Comparison of ENCODE assay signal across 8 cellular contexts in genomic region chr1:19311503-19311930, GRCh38. TPM values are rescaled to one million over a fixed set of nuclear protein-coding genes. Genes with fewer than 3 reads are reported as not detected.
DNase-seq lines count a peak whose midpoint lies in the region; ATAC-seq and TF ChIP-seq lines count a peak whose summit lies in the region.

No MANE protein-coding gene starts in this region.

- intact Hi-C loops in CD4-positive, alpha-beta memory T cell (cut with micrococcal nuclease): loop anchor here (5.0 kb wide), 1 partner anchor 176 kb away; the partner anchor contains the start of gene CAPZB

- peak in 2 of 5 donors; percentile 29 for DNase-seq in CD4-positive, alpha-beta memory T cell
- DNase-seq in H7: peak; percentile 81
- DNase-seq in RWPE1 (ENCODE audit: low spot score): no peak
- no peak for DNase-seq in natural killer cell treated with Interleukin-12 subunit alpha and Interleukin-12 subunit beta and Interleukin-15 and Interleukin-18, amount 100 ng/mL, for 72 hours (ENCODE audit: low spot score)
- DNase-seq in dermis blood vessel endothelial cell: no peak
- DNase-seq in NK-92 (lab: John Stamatoyannopoulos, UW; ENCODE audit: unreplicated experiment): no peak
- no peak for DNase-seq in foreskin melanocyte

- H3K9me3 Mint-ChIP-seq in CD4-positive, alpha-beta memory T cell: peaks cover 0 to 11% (median 0%) of the 10 kb centered on the region in 8 donors
- no peaks in the 10 kb centered on the region for H3K9me3 Mint-ChIP-seq in natural killer cell treated with Interleukin-12 subunit alpha and Interleukin-12 subunit beta and Interleukin-15 and Interleukin-18, amount 100 ng/mL, for 72 hours

- POLR2A ChIA-PET in CD4-positive, alpha-beta memory T cell (lab: Charles Lee; ENCODE audit: partially characterized antibody): interaction anchor here (0.6 to 1.1 kb wide), 3 partner anchors 17 to 397 kb away, joined by 3 to 4 read pairs (median 3); no protein-coding TSS in a partner anchor
- POLR2A ChIA-PET in RWPE1 (lab: Yijun Ruan, JAX; ENCODE audit: low non-redundant PET): interaction anchor here (0.5 to 1.5 kb wide), 4 partner anchors 19 to 341 kb away, joined by 3 to 4 read pairs (median 3); partner anchors contain the start of genes EMC1 and MRTO4

- H3K27me3 Mint-ChIP-seq in CD4-positive, alpha-beta memory T cell: no peaks in the 10 kb centered on the region
- no peaks in the 10 kb centered on the region for H3K27me3 Mint-ChIP-seq in natural killer cell treated with Interleukin-12 subunit alpha and Interleukin-12 subunit beta and Interleukin-15 and Interleukin-18, amount 100 ng/mL, for 72 hours

- peaks cover 28 to 54% (median 35%) of the 10 kb centered on the region in 4 donors for H3K4me1 Mint-ChIP-seq in CD4-positive, alpha-beta memory T cell
- peaks cover 33 to 36% of the 10 kb centered on the region in 2 donors for H3K4me1 Mint-ChIP-seq in natural killer cell treated with Interleukin-12 subunit alpha and Interleukin-12 subunit beta and Interleukin-15 and Interleukin-18, amount 100 ng/mL, for 72 hours (ENCODE audit: low read depth in 2 of 2)

- no peaks in the 10 kb centered on the region for H3K9me3 ChIP-seq in CD4-positive, alpha-beta memory T cell (ENCODE audit: control insufficient read depth in 1 of 2, low read length in 2 of 2)
- no peaks in the 10 kb centered on the region for H3K9me3 ChIP-seq in endocrine pancreas (ENCODE audit: control insufficient read depth, low read length)

- H3K9ac ChIP-seq in endocrine pancreas (ENCODE audit: control insufficient read depth, insufficient read depth, low read length): peak overlapping the region; percentile 56

- H3K36me3 Mint-ChIP-seq in CD4-positive, alpha-beta memory T cell: peaks cover 13 to 25% of the 10 kb centered on the region in 2 donors
- H3K36me3 Mint-ChIP-seq in natural killer cell treated with Interleukin-12 subunit alpha and Interleukin-12 subunit beta and Interleukin-15 and Interleukin-18, amount 100 ng/mL, for 72 hours: no peaks in the 10 kb centered on the region

- peak overlapping the region; percentile 49 to 91 for H3K4me3 ChIP-seq in CD4-positive, alpha-beta memory T cell (ENCODE audit: low read length in 2 of 2)
- H3K4me3 ChIP-seq in H7 (ENCODE audit: insufficient read depth, low read depth, low read length): peak overlapping the region; percentile 96
- peak overlapping the region; percentile 44 for H3K4me3 ChIP-seq in endocrine pancreas (ENCODE audit: control insufficient read depth, insufficient read depth, low read length)

- H3K4me1 ChIP-seq in CD4-positive, alpha-beta memory T cell (ENCODE audit: insufficient read depth, low read length): peaks cover 34% of the 10 kb centered on the region
- H3K4me1 ChIP-seq in endocrine pancreas (ENCODE audit: control insufficient read depth, insufficient read depth, low read length): no peaks in the 10 kb centered on the region

- no peaks in the 10 kb centered on the region for H3K36me3 ChIP-seq in CD4-positive, alpha-beta memory T cell (ENCODE audit: insufficient read depth, low read length)
- peaks cover 7% of the 10 kb centered on the region for H3K36me3 ChIP-seq in H7 (replicated peaks; ENCODE audit: control insufficient read depth, insufficient read depth, low read length)
- no peaks in the 10 kb centered on the region for H3K36me3 ChIP-seq in endocrine pancreas (ENCODE audit: control insufficient read depth, insufficient read depth, low read length)

- peak overlapping the region; percentile 81 to 95 (median 90) for H3K4me3 Mint-ChIP-seq in CD4-positive, alpha-beta memory T cell
- H3K4me3 Mint-ChIP-seq in natural killer cell treated with Interleukin-12 subunit alpha and Interleukin-12 subunit beta and Interleukin-15 and Interleukin-18, amount 100 ng/mL, for 72 hours: peak overlapping the region; percentile 92

- H3K27ac Mint-ChIP-seq in CD4-positive, alpha-beta memory T cell: peak overlapping the region; percentile 14 to 91 (median 85)
- peak overlapping the region; percentile 52 to 84 for H3K27ac Mint-ChIP-seq in natural killer cell treated with Interleukin-12 subunit alpha and Interleukin-12 subunit beta and Interleukin-15 and Interleukin-18, amount 100 ng/mL, for 72 hours

- H3K27me3 ChIP-seq in CD4-positive, alpha-beta memory T cell (ENCODE audit: insufficient read depth, low read length): no peaks in the 10 kb centered on the region
- H3K27me3 ChIP-seq in H7 (ENCODE audit: control insufficient read depth, insufficient read depth, low read length) (peaks cover 3% of the 10 kb centered on the region; the same call in 1 of the 2 replicates), endocrine pancreas (ENCODE audit: control insufficient read depth, insufficient read depth, low read length) (no peaks in the 10 kb centered on the region)

- ATAC-seq in natural killer cell treated with Interleukin-12 subunit alpha and Interleukin-12 subunit beta and Interleukin-15 and Interleukin-18, amount 100 ng/mL, for 72 hours: peak in 1 of 2 donors; percentile 34

- H3K27ac ChIP-seq in CD4-positive, alpha-beta memory T cell (ENCODE audit: low read depth, low read length): peak overlapping the region; percentile 70
- peak overlapping the region; percentile 78 for H3K27ac ChIP-seq in RWPE1

- TF ChIP-seq CTCF in RWPE1 (conservative IDR thresholded peaks at IDR 0.05; ENCODE audit: low read depth): no peak

- CTCF ChIA-PET in CD4-positive, alpha-beta memory T cell (lab: Charles Lee; ENCODE audit: partially characterized antibody): interaction anchor here (1.3 to 1.5 kb wide), 2 partner anchors 270 to 351 kb away, joined by 3 to 6 read pairs; no protein-coding TSS in a partner anchor
- CTCF ChIA-PET in RWPE1 (lab: Yijun Ruan, JAX): interaction anchor here (1.0 kb wide), 1 partner anchor 40 kb away, joined by 3 read pairs; no protein-coding TSS in a partner anchor

RNA-seq across cellular contexts. Expression of gene AKR7A2, which starts 0.4 kb away (rescaled TPM):
- 10 to 100 TPM; 25.1 to 26.3 TPM for total RNA-seq in CD4-positive, alpha-beta memory T cell
- polyA plus RNA-seq in CD4-positive, alpha-beta memory T cell: 100 to 1,000 TPM in 1 of 2 donors, 10 to 100 TPM in 1; 89.0 to 134 TPM
- total RNA-seq in H7 (2014; rRNA removed; shearing (Covaris generic)): 90.2 and 92.4 TPM in 2 replicates
- total RNA-seq in natural killer cell treated with Interleukin-12 subunit alpha and Interleukin-12 subunit beta and Interleukin-15 and Interleukin-18, amount 100 ng/mL, for 72 hours: 10 to 100 TPM; 29.6 to 37.7 TPM
- 64.5 and 72.9 TPM in 2 replicates for total RNA-seq in dermis blood vessel endothelial cell

RNA-seq across cellular contexts. Expression of gene SLC66A1, which starts 0.6 kb away (rescaled TPM):
- total RNA-seq in CD4-positive, alpha-beta memory T cell: 10 to 100 TPM in 1 of 2 experiments, 1 to 10 TPM in 1; 7.4 to 10.2 TPM
- 1 to 10 TPM; 3.0 to 4.7 TPM for polyA plus RNA-seq in CD4-positive, alpha-beta memory T cell
- total RNA-seq in H7 (2014; rRNA removed; shearing (Covaris generic)): 25.7 and 29.5 TPM in 2 replicates
- 10 to 100 TPM; 10.0 to 14.9 TPM for total RNA-seq in natural killer cell treated with Interleukin-12 subunit alpha and Interleukin-12 subunit beta and Interleukin-15 and Interleukin-18, amount 100 ng/mL, for 72 hours
- 16.0 and 17.7 TPM in 2 replicates for total RNA-seq in dermis blood vessel endothelial cell

RNA-seq across cellular contexts. Expression of gene AKR7A3, which starts 22.9 kb away (rescaled TPM):
- total RNA-seq in CD4-positive, alpha-beta memory T cell: 1 to 10 TPM in 1 of 2 experiments, under 1 TPM in 1; 0.86 to 1.1 TPM
- polyA plus RNA-seq in CD4-positive, alpha-beta memory T cell: not detected
- 0.69 and 1.8 TPM in 2 replicates for total RNA-seq in H7 (2014; rRNA removed; shearing (Covaris generic))
- 1 to 10 TPM in 1 of 2 donors, under 1 TPM in 1; 0.43 to 2.0 TPM for total RNA-seq in natural killer cell treated with Interleukin-12 subunit alpha and Interleukin-12 subunit beta and Interleukin-15 and Interleukin-18, amount 100 ng/mL, for 72 hours
- total RNA-seq in dermis blood vessel endothelial cell: 0.14 and 0.34 TPM in 2 replicates

RNA-seq across cellular contexts. Expression of gene MRTO4, which starts 59.9 kb away (rescaled TPM):
- total RNA-seq in CD4-positive, alpha-beta memory T cell: 10 to 100 TPM; 17.0 to 18.6 TPM
- polyA plus RNA-seq in CD4-positive, alpha-beta memory T cell: 10 to 100 TPM; 14.1 to 23.7 TPM
- 77.4 and 82.4 TPM in 2 replicates for total RNA-seq in H7 (2014; rRNA removed; shearing (Covaris generic))
- total RNA-seq in natural killer cell treated with Interleukin-12 subunit alpha and Interleukin-12 subunit beta and Interleukin-15 and Interleukin-18, amount 100 ng/mL, for 72 hours: 100 to 1,000 TPM in 1 of 2 donors, 10 to 100 TPM in 1; 65.5 to 139 TPM
- 23.5 and 29.7 TPM in 2 replicates for total RNA-seq in dermis blood vessel endothelial cell

Comparison
In these comparisons a context has a peak if more than half of its experiments do, and no peak if none do; other contexts are left out.
1. H3K4me3 ChIP-seq: peak in every context shown above with its lines; median percentile 96 in H7; 70 in CD4-positive, alpha-beta memory T cell; 44 in endocrine pancreas.